In genomic region chr5:125410501-125411162, GRCh38 we compare ENCODE assay signal across 10 cellular contexts.
DNase-seq lines count a peak whose midpoint lies in the region; ATAC-seq, FAIRE-seq and TF ChIP-seq lines count a peak whose summit lies in the region.
"Had no signal": no experiment of that assay in that cellular context is flagged by ENCODE, and none has a peak within 500 bp of the region (broad histone marks: within the 10 kb centered on the region; RNA-seq: fewer than 3 reads in every experiment).

No MANE protein-coding gene starts in this region.

- H3K4me1 Mint-ChIP-seq in CD4-positive, alpha-beta T cell (ENCODE audit: low read depth), result no peaks in the 10 kb centered on the region
- H3K4me1 Mint-ChIP-seq: activated naive CD4-positive, alpha-beta T cell treated with anti-CD3 and anti-CD28 coated beads, Interleukin-2, amount 50 U/mL, for 24 hours had no signal

- TF ChIP-seq CTCF in kidney (IDR thresholded peaks at IDR 0.05; ENCODE audit: borderline replicate concordance, extremely low read depth, insufficient read depth), result no peak
- TF ChIP-seq CTCF in upper lobe of right lung (IDR thresholded peaks at IDR 0.05), result no peak
- TF ChIP-seq CTCF in CD4-positive, alpha-beta T cell (IDR thresholded peaks at IDR 0.05), result no peak

- no peak overlapping the region for H3K27ac Mint-ChIP-seq in CD4-positive, alpha-beta T cell
- H3K27ac Mint-ChIP-seq: activated naive CD4-positive, alpha-beta T cell treated with anti-CD3 and anti-CD28 coated beads, Interleukin-2, amount 50 U/mL, for 24 hours had no signal

- no peaks in the 10 kb centered on the region for H3K27me3 Mint-ChIP-seq in CD4-positive, alpha-beta T cell
- H3K27me3 Mint-ChIP-seq: activated naive CD4-positive, alpha-beta T cell treated with anti-CD3 and anti-CD28 coated beads, Interleukin-2, amount 50 U/mL, for 24 hours had no signal

- POLR2A ChIA-PET in CD4-positive, alpha-beta T cell (lab: Charles Lee), result no interaction called here

- FAIRE-seq in kidney (lab: Jason Lieb, UNC), result peak; percentile 35

- H3K9ac ChIP-seq in kidney (ENCODE audit: low read length in 2 of 2), result peak overlapping the region in 1 of 2 donors; percentile 35

- H3K4me3 ChIP-seq in kidney (ENCODE audit: low read length in 2 of 2) (peak overlapping the region in 1 of 2 donors; percentile 25), upper lobe of right lung (no peak overlapping the region)

- no peaks in the 10 kb centered on the region for H3K36me3 Mint-ChIP-seq in CD4-positive, alpha-beta T cell (ENCODE audit: low read depth)
- H3K36me3 Mint-ChIP-seq: activated naive CD4-positive, alpha-beta T cell treated with anti-CD3 and anti-CD28 coated beads, Interleukin-2, amount 50 U/mL, for 24 hours; IgD-negative memory B cell had no signal

- H3K27ac ChIP-seq in angular gyrus (ENCODE audit: low read depth, low read length) (peak overlapping the region; percentile 94), kidney (ENCODE audit: low read depth in 2 of 2, low read length in 2 of 2) (peak overlapping the region; percentile 71 to 77), upper lobe of right lung (peak overlapping the region; percentile 61)
- no peak overlapping the region for H3K27ac ChIP-seq in CD4-positive, alpha-beta T cell (ENCODE audit: low read depth, low read length)

- H3K4me1 ChIP-seq in kidney (ENCODE audit: control insufficient read depth in 1 of 2, insufficient read depth in 1 of 2, low read depth in 1 of 2, low read length in 2 of 2) (peaks cover 22 to 55% of the 10 kb centered on the region in 2 donors), upper lobe of right lung (peaks cover 39% of the 10 kb centered on the region)

- CTCF ChIA-PET in CD4-positive, alpha-beta T cell (lab: Charles Lee), result interaction anchor here (0.6 kb wide), 1 partner anchor 7 kb away, joined by 3 read pairs; no protein-coding TSS in a partner anchor

- ATAC-seq in upper lobe of right lung, result no peak
- ATAC-seq in CD4-positive, alpha-beta T cell (ENCODE audit: poor library complexity), result no peak

- intact Hi-C loops in kidney (cut with DNase I), result no loop called here
- intact Hi-C loops in upper lobe of right lung (cut with DNase I), result no loop called here
- intact Hi-C loops in CD4-positive, alpha-beta T cell (cut with DNase I, micrococcal nuclease), result no loop called here

- H3K36me3 ChIP-seq in kidney (ENCODE audit: control insufficient read depth in 1 of 2, insufficient read depth in 2 of 2, low read length in 2 of 2), result no peaks in the 10 kb centered on the region
- H3K36me3 ChIP-seq in upper lobe of right lung, result no peaks in the 10 kb centered on the region

- no peak overlapping the region for H3K4me3 Mint-ChIP-seq in CD4-positive, alpha-beta T cell
- H3K4me3 Mint-ChIP-seq: activated naive CD4-positive, alpha-beta T cell treated with anti-CD3 and anti-CD28 coated beads, Interleukin-2, amount 50 U/mL, for 24 hours had no signal

- no peaks in the 10 kb centered on the region for H3K9me3 ChIP-seq in kidney (ENCODE audit: control insufficient read depth in 1 of 2, low read length in 2 of 2)
- H3K9me3 ChIP-seq in upper lobe of right lung, result no peaks in the 10 kb centered on the region
- H3K9me3 ChIP-seq in CD4-positive, alpha-beta T cell (ENCODE audit: control insufficient read depth, low read length), result no peaks in the 10 kb centered on the region

- no peaks in the 10 kb centered on the region for H3K27me3 ChIP-seq in upper lobe of right lung
- no peaks in the 10 kb centered on the region for H3K27me3 ChIP-seq in CD4-positive, alpha-beta T cell (ENCODE audit: control insufficient read depth, insufficient read depth, low read length)

- DNase-seq in SHP77 treated with DMSO at 0.1 percent for 48 hours (lab: John Stamatoyannopoulos, UW) (peak; percentile 14), SHP77 (lab: John Stamatoyannopoulos, UW) (no peak), kidney (no peak), upper lobe of right lung (no peak), activated gamma-delta T cell treated with Interleukin-2 at 50 U/mL for 16 hours (no peak)
- DNase-seq in CD4-positive, alpha-beta T cell, result no peak
- DNase-seq in activated effector memory CD4-positive, alpha-beta T cell treated with anti-CD3 and anti-CD28 coated beads, Interleukin-2, amount 50 U/mL, for 16 hours, result no peak

- no peaks in the 10 kb centered on the region for H3K9me3 Mint-ChIP-seq in CD4-positive, alpha-beta T cell
- H3K9me3 Mint-ChIP-seq: activated naive CD4-positive, alpha-beta T cell treated with anti-CD3 and anti-CD28 coated beads, Interleukin-2, amount 50 U/mL, for 24 hours had no signal
